1 cellular context compared by ENCODE assay signal in genomic region chr11:47915407-47916137, GRCh38.
A peak's percentile ranks its signal among the peaks of the same experiment; 100 is the strongest.
TF ChIP-seq lines count a peak whose summit lies in the region.

No MANE protein-coding gene starts in this region.

TF ChIP-seq in GM12878, 131 proteins besides CTCF, POLR2A, EP300 and RAD21 (continued from another document):
- TF ChIP-seq SUPT20H (IDR thresholded peaks at IDR 0.05; ENCODE audit: borderline replicate concordance, control insufficient read depth, low read depth, low read length) (no peak), BCL11A (IDR thresholded peaks at IDR 0.05; ENCODE audit: low read depth, low read length) (no peak), ZNF217 (IDR thresholded peaks at IDR 0.05) (no peak), NBN (IDR thresholded peaks at IDR 0.05) (no peak), CHD1 (IDR thresholded peaks at IDR 0.05; ENCODE audit: low read depth, low read length) (no peak), MLLT1 (IDR thresholded peaks at IDR 0.05) (no peak), BMI1 (IDR thresholded peaks at IDR 0.05; ENCODE audit: borderline replicate concordance) (no peak), PML (IDR thresholded peaks at IDR 0.05; ENCODE audit: low read length) (no peak), NFIC (IDR thresholded peaks at IDR 0.05; ENCODE audit: low read depth, low read length) (0 out of 2 replicates have a peak, but pooled peaks have one; percentile 19), ZBTB11 (CRISPR knock-in tag; IDR thresholded peaks at IDR 0.05) (no peak), PAX5 (IDR thresholded peaks at IDR 0.05; ENCODE audit: borderline replicate concordance, low read depth, low read length) (peak; percentile 42; the same call in 1 of the 2 replicates), RUNX3 (IDR thresholded peaks at IDR 0.05; ENCODE audit: low read length) (peak; percentile 41), PBX3 (IDR thresholded peaks at IDR 0.05; ENCODE audit: insufficient replicate concordance, low read depth, low read length) (no peak), ZZZ3 (IDR thresholded peaks at IDR 0.05; ENCODE audit: control insufficient read depth, insufficient read length, low read depth) (no peak), TCF7 (IDR thresholded peaks at IDR 0.05; ENCODE audit: borderline replicate concordance) (peak; percentile 92), SMAD1 (IDR thresholded peaks at IDR 0.05; ENCODE audit: low read depth, partially characterized antibody) (no peak), NFXL1 (IDR thresholded peaks at IDR 0.05; ENCODE audit: borderline replicate concordance) (no peak)
